11 cellular contexts compared by ENCODE assay signal in the genomic region with DNA sequence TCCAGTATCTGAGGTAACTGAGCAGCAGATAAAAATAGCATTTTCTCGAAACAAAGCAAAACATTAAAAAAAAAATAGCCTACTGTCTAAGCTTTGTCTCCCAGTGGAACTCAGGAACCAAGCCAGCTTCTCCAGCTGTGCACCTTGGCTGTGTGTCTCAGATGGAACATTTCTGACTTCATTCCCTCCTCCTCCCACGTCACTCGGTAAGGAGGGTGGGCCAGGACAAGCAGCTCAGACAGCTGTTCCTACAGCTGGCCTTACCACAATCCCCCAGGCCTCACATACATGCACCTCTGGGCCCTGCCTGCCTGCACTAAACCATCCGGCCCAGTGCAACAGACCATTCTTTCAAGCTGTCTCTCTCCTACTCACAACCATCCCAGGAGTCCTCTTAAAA.
DNase-seq lines count a peak whose midpoint lies in the region; ATAC-seq and TF ChIP-seq lines count a peak whose summit lies in the region.
"Had no signal": no experiment of that assay in that cellular context is flagged by ENCODE, and none has a peak within 500 bp of the region (broad histone marks: within the 10 kb centered on the region; RNA-seq: fewer than 3 reads in every experiment).

No MANE protein-coding gene starts in this region.

- no peaks in the 10 kb centered on the region for H3K36me3 Mint-ChIP-seq in activated naive CD4-positive, alpha-beta T cell treated with anti-CD3 and anti-CD28 coated beads for 36 hours (ENCODE audit: low read depth)

- H3K4me1 ChIP-seq in BLaER1 treated with 17β-estradiol and CSF1 and Interleukin-3, amounts not matched to agents 10 nM and 100 nM, result peaks cover 0 to 25% (median 12%) of the 10 kb centered on the region in 10 experiments; a peak in 10 of 20 replicates

- DNase-seq in choroid plexus epithelial cell (ENCODE audit: low read depth) (peak; percentile 99), left colon (peak; percentile 44 to 49), sciatic nerve (ENCODE audit: low spot score) (peak; percentile 88), germinal center (ENCODE audit: low spot score) (no peak), COLO668 (lab: John Stamatoyannopoulos, UW; ENCODE audit: unreplicated experiment) (no peak), T-helper 1 cell (no peak)
- no peak for DNase-seq in activated naive CD4-positive, alpha-beta T cell treated with anti-CD3 and anti-CD28 coated beads for 36 hours
- DNase-seq: activated T-cell treated with anti-CD3 and anti-CD28 coated beads, Interleukin-2, amount 50 U/mL, for 1 hour; NCI-H1694; PC-3 had no signal

- no peaks in the 10 kb centered on the region for H3K27me3 Mint-ChIP-seq in activated naive CD4-positive, alpha-beta T cell treated with anti-CD3 and anti-CD28 coated beads for 36 hours (ENCODE audit: low read depth)

- no peak for TF ChIP-seq CTCF in choroid plexus epithelial cell (conservative IDR thresholded peaks at IDR 0.05; ENCODE audit: low read depth, low read length)

- no peak overlapping the region for H3K4me3 Mint-ChIP-seq in activated naive CD4-positive, alpha-beta T cell treated with anti-CD3 and anti-CD28 coated beads for 36 hours

- H3K4me2 ChIP-seq in BLaER1 treated with 17β-estradiol and CSF1 and Interleukin-3, amounts not matched to agents 10 nM and 100 nM, result peak overlapping the region in 7 of 11 experiments; percentile 19 to 53 (median 41); a peak in 9 of 22 replicates

- CTCF ChIA-PET in activated naive CD4-positive, alpha-beta T cell treated with anti-CD3 and anti-CD28 coated beads for 36 hours (lab: Charles Lee), result no interaction called here

- H3K27ac Mint-ChIP-seq in activated naive CD4-positive, alpha-beta T cell treated with anti-CD3 and anti-CD28 coated beads for 36 hours, result no peak overlapping the region

- no peak overlapping the region for H3K27ac ChIP-seq in BLaER1 treated with 17β-estradiol and CSF1 and Interleukin-3, amounts not matched to agents 10 nM and 100 nM

- ATAC-seq in left colon, result no peak
- ATAC-seq in sciatic nerve, result peak; percentile 98
- ATAC-seq: PC-3 had no signal

- H3K4me3 ChIP-seq in BLaER1 treated with 17β-estradiol and CSF1 and Interleukin-3, amounts not matched to agents 10 nM and 100 nM, result no peak overlapping the region
- no peak overlapping the region for H3K4me3 ChIP-seq in choroid plexus epithelial cell (ENCODE audit: low read depth, low read length)

- H3K4me1 Mint-ChIP-seq in activated naive CD4-positive, alpha-beta T cell treated with anti-CD3 and anti-CD28 coated beads for 36 hours (ENCODE audit: low read depth), result no peaks in the 10 kb centered on the region

- intact Hi-C loops in left colon (cut with DNase I, micrococcal nuclease), result no loop called here
- intact Hi-C loops in sciatic nerve (cut with DNase I), result no loop called here
- intact Hi-C loops in activated naive CD4-positive, alpha-beta T cell treated with anti-CD3 and anti-CD28 coated beads for 36 hours (cut with micrococcal nuclease), result no loop called here

- no peaks in the 10 kb centered on the region for H3K27me3 ChIP-seq in BLaER1 treated with 17β-estradiol and CSF1 and Interleukin-3, amounts not matched to agents 10 nM and 100 nM

- no peak overlapping the region for H3K9ac ChIP-seq in BLaER1 treated with 17β-estradiol and CSF1 and Interleukin-3, amounts not matched to agents 10 nM and 100 nM

- H4K20me1 ChIP-seq in BLaER1 treated with 17β-estradiol and CSF1 and Interleukin-3, amounts not matched to agents 10 nM and 100 nM, result no peaks in the 10 kb centered on the region

- H3K9me3 Mint-ChIP-seq in activated naive CD4-positive, alpha-beta T cell treated with anti-CD3 and anti-CD28 coated beads for 36 hours, result no peaks in the 10 kb centered on the region

- no peaks in the 10 kb centered on the region for H3K36me3 ChIP-seq in BLaER1 treated with 17β-estradiol and CSF1 and Interleukin-3, amounts not matched to agents 10 nM and 100 nM

- H3K9me3 ChIP-seq in BLaER1 treated with 17β-estradiol and CSF1 and Interleukin-3, amounts not matched to agents 10 nM and 100 nM (replicated peaks in 1 of 11), result peaks cover 10 to 15% (median 13%) of the 10 kb centered on the region in 11 experiments

Comparison
In these comparisons a context has a peak if more than half of its experiments do, and no peak if none do; other contexts are left out.
1. DNase-seq: peak in choroid plexus epithelial cell (single experiment), left colon (2 of 2) and sciatic nerve (single experiment); none in germinal center (single experiment), COLO668 (single experiment), activated naive CD4-positive, alpha-beta T cell treated with anti-CD3 and anti-CD28 coated beads for 36 hours (single experiment) and T-helper 1 cell (0 of 5).